In genomic region chr2:170161516-170162260, GRCh38 we compare ENCODE assay signal across 23 cellular contexts. TPM values are rescaled to one million over a fixed set of nuclear protein-coding genes. Genes with fewer than 3 reads are reported as not detected.
A peak's percentile ranks its signal among the peaks of the same experiment; 100 is the strongest.
DNase-seq lines count a peak whose midpoint lies in the region; ATAC-seq, FAIRE-seq and TF ChIP-seq lines count a peak whose summit lies in the region.
"Had no signal": no experiment of that assay in that cellular context is flagged by ENCODE, and none has a peak within 500 bp of the region (broad histone marks: within the 10 kb centered on the region; RNA-seq: fewer than 3 reads in every experiment).

No MANE protein-coding gene starts in this region.

- TF ChIP-seq CTCF in H1 (IDR thresholded peaks at IDR 0.05; ENCODE audit: control extremely low read depth in 1 of 3, insufficient read depth in 1 of 3, low read depth in 1 of 3, low read length in 3 of 3) (no peak), osteoblast (IDR thresholded peaks at IDR 0.05; ENCODE audit: extremely low read depth, low read depth, low read length) (no peak)

- H3K4me1 Mint-ChIP-seq in activated naive CD8-positive, alpha-beta T cell treated with anti-CD3 and anti-CD28 coated beads, Interleukin-2, amount 50 U/mL, for 24 hours = peaks cover 2% of the 10 kb centered on the region
- peaks cover 4% of the 10 kb centered on the region for H3K4me1 Mint-ChIP-seq in activated naive CD8-positive, alpha-beta T cell treated with anti-CD3 and anti-CD28 coated beads for 36 hours
- H3K4me1 Mint-ChIP-seq: CD4-positive, CD25-positive, alpha-beta regulatory T cell had no signal

- H4K5ac ChIP-seq in H1 (ENCODE audit: insufficient read length, low read depth, low read length) = no peak overlapping the region

- H3K23ac ChIP-seq in H1 (ENCODE audit: insufficient read length) = no peak overlapping the region

- no peaks in the 10 kb centered on the region for H3K9me3 ChIP-seq in H1 (ENCODE audit: insufficient read depth in 2 of 2, low read depth in 1 of 2, low read length in 1 of 2)
- H3K9me3 ChIP-seq in osteoblast (ENCODE audit: low read depth, low read length) = no peaks in the 10 kb centered on the region

- no peak overlapping the region for H3K4me3 Mint-ChIP-seq in activated naive CD8-positive, alpha-beta T cell treated with anti-CD3 and anti-CD28 coated beads, Interleukin-2, amount 50 U/mL, for 24 hours
- H3K4me3 Mint-ChIP-seq in activated naive CD8-positive, alpha-beta T cell treated with anti-CD3 and anti-CD28 coated beads for 36 hours = no peak overlapping the region
- H3K4me3 Mint-ChIP-seq: activated naive CD8-positive, alpha-beta T cell treated with anti-CD3 and anti-CD28 coated beads, Interleukin-2, amount 10 ng/mL, durations not matched to agents 7 days and 5 days; CD4-positive, CD25-positive, alpha-beta regulatory T cell had no signal

- H4K20me1 ChIP-seq in H1 (replicated peaks in 1 of 2; ENCODE audit: control insufficient read depth in 1 of 2, insufficient read depth in 2 of 2, low read length in 2 of 2) = no peaks in the 10 kb centered on the region
- H4K20me1 ChIP-seq in osteoblast (ENCODE audit: insufficient read depth, low read length) = no peaks in the 10 kb centered on the region

- POLR2A ChIA-PET in H1 (lab: Charles Lee; ENCODE audit: partially characterized antibody) = no interaction called here

- H3K4me3 ChIP-seq in H1 (ENCODE audit: extremely low read depth in 1 of 4, insufficient read depth in 2 of 4, low read depth in 3 of 4, low read length in 4 of 4) (no peak overlapping the region), osteoblast (ENCODE audit: insufficient read depth, low read length) (no peak overlapping the region)
- H3K4me3 ChIP-seq: cardiac muscle cell had no signal

- H3K18ac ChIP-seq in H1 (ENCODE audit: extremely low read depth, low read length) = no peak overlapping the region

- no peak overlapping the region for H2BK20ac ChIP-seq in H1 (ENCODE audit: low read length)

- CTCF ChIA-PET in H1 (lab: Charles Lee; ENCODE audit: partially characterized antibody) = interaction anchor here (0.6 to 1.6 kb wide), 5 partner anchors 15 to 206 kb away, joined by 3 read pairs; no protein-coding TSS in a partner anchor

- no peak for TF ChIP-seq POLR2A in H1 (IDR thresholded peaks at IDR 0.05; ENCODE audit: control extremely low read depth in 1 of 2, low read depth in 2 of 2, low read length in 2 of 2)

- TF ChIP-seq RAD21 in H1 (IDR thresholded peaks at IDR 0.05 in 1 of 2, conservative IDR thresholded peaks at IDR 0.05 in 1 of 2; ENCODE audit: low read depth in 2 of 2, low read length in 2 of 2) = no peak

- H3K79me1 ChIP-seq in H1 (ENCODE audit: low read depth, low read length) = no peaks in the 10 kb centered on the region

- peak overlapping the region; percentile 58 for H3K27ac Mint-ChIP-seq in activated naive CD8-positive, alpha-beta T cell treated with anti-CD3 and anti-CD28 coated beads, Interleukin-2, amount 50 U/mL, for 24 hours
- no peak overlapping the region for H3K27ac Mint-ChIP-seq in activated naive CD8-positive, alpha-beta T cell treated with anti-CD3 and anti-CD28 coated beads for 36 hours
- H3K27ac Mint-ChIP-seq: activated naive CD8-positive, alpha-beta T cell treated with anti-CD3 and anti-CD28 coated beads, Interleukin-2, amount 10 ng/mL, durations not matched to agents 7 days and 5 days; CD4-positive, CD25-positive, alpha-beta regulatory T cell had no signal

- no peak overlapping the region for H4K8ac ChIP-seq in H1 (ENCODE audit: extremely low read depth, insufficient read depth, low read length)

- H3K14ac ChIP-seq in H1 (ENCODE audit: insufficient read length) = no peak overlapping the region

- 0 out of 2 replicates have a peak overlapping the region, but pooled peaks have one; percentile 30 for H2AFZ ChIP-seq in H1 (ENCODE audit: low read length)
- H2AFZ ChIP-seq in osteoblast (ENCODE audit: low read length) = peak overlapping the region; percentile 37

- peaks cover 4% of the 10 kb centered on the region for H3K27me3 Mint-ChIP-seq in activated naive CD8-positive, alpha-beta T cell treated with anti-CD3 and anti-CD28 coated beads, Interleukin-2, amount 50 U/mL, for 24 hours
- H3K27me3 Mint-ChIP-seq in activated naive CD8-positive, alpha-beta T cell treated with anti-CD3 and anti-CD28 coated beads for 36 hours = peaks cover 12% of the 10 kb centered on the region

- H2BK120ac ChIP-seq in H1 (replicated peaks; ENCODE audit: low read depth, low read length) = no peak overlapping the region

- H3K36me3 ChIP-seq in H1 (ENCODE audit: control insufficient read depth in 2 of 4, insufficient read depth in 4 of 4, low read length in 3 of 4) = no peaks in the 10 kb centered on the region
- no peaks in the 10 kb centered on the region for H3K36me3 ChIP-seq in osteoblast (ENCODE audit: insufficient read depth, low read length)
- H3K36me3 ChIP-seq: cardiac muscle cell had no signal

- no peaks in the 10 kb centered on the region for H3K9me3 Mint-ChIP-seq in activated naive CD8-positive, alpha-beta T cell treated with anti-CD3 and anti-CD28 coated beads, Interleukin-2, amount 50 U/mL, for 24 hours
- H3K9me3 Mint-ChIP-seq in activated naive CD8-positive, alpha-beta T cell treated with anti-CD3 and anti-CD28 coated beads for 36 hours = no peaks in the 10 kb centered on the region
- H3K9me3 Mint-ChIP-seq: activated naive CD8-positive, alpha-beta T cell treated with anti-CD3 and anti-CD28 coated beads, Interleukin-2, amount 10 ng/mL, durations not matched to agents 7 days and 5 days had no signal

- H3K4ac ChIP-seq in H1 (replicated peaks; ENCODE audit: insufficient read length, low read depth, low read length) = no peak overlapping the region

- H3K79me2 ChIP-seq in H1 (ENCODE audit: control insufficient read depth in 1 of 2, insufficient read depth in 2 of 2, low read length in 2 of 2) = no peaks in the 10 kb centered on the region
- H3K79me2 ChIP-seq in osteoblast (ENCODE audit: insufficient read depth, low read length) = no peaks in the 10 kb centered on the region

- WGBS in H1 (ENCODE audit: extremely low coverage in 1 of 2, insufficient coverage in 1 of 2, insufficient read length in 1 of 2, insufficient replicate concordance in 2 of 2, low coverage in 1 of 2, low lambda C conversion rate in 2 of 2, missing lambda C conversion rate in 1 of 2), 2 experiments = 84% methylated on average over 3 of the region's 4 CpGs; no CpG with 5 or more reads in 1 of the 2 experiments

- H4K91ac ChIP-seq in H1 (replicated peaks; ENCODE audit: insufficient read length, low read length) = no peak overlapping the region

- H2BK12ac ChIP-seq in H1 (ENCODE audit: low read depth, low read length) = no peak overlapping the region

- peaks cover 0 to 5% (median 0%) of the 10 kb centered on the region in 4 experiments; a peak in 1 of 7 replicates for H3K4me1 ChIP-seq in H1 (replicated peaks in 1 of 4; ENCODE audit: control insufficient read depth in 3 of 4, insufficient read depth in 4 of 4, low read length in 3 of 4)
- H3K4me1 ChIP-seq in osteoblast (ENCODE audit: insufficient read depth, low read length) = peaks cover 12% of the 10 kb centered on the region

- TF ChIP-seq EP300 in H1 (IDR thresholded peaks at IDR 0.05; ENCODE audit: borderline replicate concordance in 1 of 2, low read depth in 2 of 2, low read length in 2 of 2) = no peak

- H2BK5ac ChIP-seq in H1 (ENCODE audit: low read depth, low read length) = no peak overlapping the region

- peak; percentile 31 for ATAC-seq in activated naive CD8-positive, alpha-beta T cell treated with anti-CD3 and anti-CD28 coated beads, Interleukin-2, amount 50 U/mL, for 24 hours
- no peak for ATAC-seq in HG03139 (IDR thresholded peaks at IDR 0.05; ENCODE audit: unreplicated experiment)
- no peak for ATAC-seq in HG03521 (IDR thresholded peaks at IDR 0.05; ENCODE audit: unreplicated experiment)
- ATAC-seq: left lobe of liver, SK-N-SH treated with all-trans-retinoic acid at 6 μM for 48 hours had no signal

- H2AK5ac ChIP-seq in H1 (ENCODE audit: low read depth, low read length) = no peak overlapping the region

- H2BK15ac ChIP-seq in H1 (ENCODE audit: low read length) = no peak overlapping the region

- no peak overlapping the region for H3K9ac ChIP-seq in H1 (replicated peaks in 1 of 4; ENCODE audit: extremely low read depth in 1 of 4, low read depth in 3 of 4, low read length in 3 of 4)

- H3K4me2 ChIP-seq in H1 (ENCODE audit: insufficient read depth in 1 of 2, low read depth in 2 of 2, low read length in 2 of 2) (no peak overlapping the region), osteoblast (ENCODE audit: insufficient read depth, low read length) (peak overlapping the region; percentile 31)

- no peaks in the 10 kb centered on the region for H3K23me2 ChIP-seq in H1 (ENCODE audit: low read depth, low read length)

- H3K27ac ChIP-seq in H1 (ENCODE audit: low read depth, low read length) (no peak overlapping the region), osteoblast (ENCODE audit: low read depth, low read length) (no peak overlapping the region)
- H3K27ac ChIP-seq: cardiac muscle cell, RWPE1 had no signal

- no peak for FAIRE-seq in H1 (lab: Jason Lieb, UNC)
- FAIRE-seq: H54 had no signal

- DNase-seq in activated naive CD8-positive, alpha-beta T cell treated with anti-CD3 and anti-CD28 coated beads, Interleukin-2, amount 50 U/mL, for 24 hours = no peak
- DNase-seq in activated naive CD8-positive, alpha-beta T cell treated with anti-CD3 and anti-CD28 coated beads for 36 hours = no peak
- DNase-seq in OCI-M1 (lab: John Stamatoyannopoulos, UW) (peak; percentile 10), H1 (ENCODE audit: low read depth in 1 of 2, low spot score in 2 of 2) (no peak), osteoblast (ENCODE audit: insufficient read length, low spot score, missing footprints) (no peak), cerebellar nuclear complex (lab: John Stamatoyannopoulos, UW) (no peak)
- DNase-seq: activated naive CD8-positive, alpha-beta T cell treated with anti-CD3 and anti-CD28 coated beads, Interleukin-2, amount 10 ng/mL, durations not matched to agents 7 days and 5 days; CD4-positive, CD25-positive, alpha-beta regulatory T cell; DMS 273 treated with DMSO at 0.1 percent for 48 hours; MV-4-11; NCI-H1930; NCI-H345; stimulated activated CD4-positive, alpha-beta T cell treated with anti-CD3 and anti-CD28 coated beads, Interleukin-12 subunit alpha, Interleukin-12 subunit beta, amount 100 ng/mL, for 4 hours; stimulated activated CD8-positive, alpha-beta memory T cell treated with anti-CD3 and anti-CD28 coated beads, Interleukin-4, amount 100 ng/mL, for 48 hours; substantia nigra had no signal

- H3K27me3 ChIP-seq in H1 (replicated peaks in 1 of 4; ENCODE audit: control insufficient read depth in 3 of 4, extremely low read depth in 1 of 4, insufficient read depth in 3 of 4, low read length in 3 of 4) (no peaks in the 10 kb centered on the region), osteoblast (ENCODE audit: insufficient read depth, low read length) (no peaks in the 10 kb centered on the region)

- no peak overlapping the region for H3K56ac ChIP-seq in H1 (replicated peaks; ENCODE audit: insufficient read length, low read depth, low read length)

- no peaks in the 10 kb centered on the region for H3K36me3 Mint-ChIP-seq in activated naive CD8-positive, alpha-beta T cell treated with anti-CD3 and anti-CD28 coated beads, Interleukin-2, amount 50 U/mL, for 24 hours (ENCODE audit: low read depth)
- no peaks in the 10 kb centered on the region for H3K36me3 Mint-ChIP-seq in activated naive CD8-positive, alpha-beta T cell treated with anti-CD3 and anti-CD28 coated beads for 36 hours
- H3K36me3 Mint-ChIP-seq: activated naive CD8-positive, alpha-beta T cell treated with anti-CD3 and anti-CD28 coated beads, Interleukin-2, amount 10 ng/mL, durations not matched to agents 7 days and 5 days; CD4-positive, CD25-positive, alpha-beta regulatory T cell had no signal

RNA-seq across cellular contexts. Expression of gene MYO3B, which starts 16.3 kb away (rescaled TPM):
- under 1 TPM; 0.04 to 0.08 TPM for total RNA-seq in activated naive CD8-positive, alpha-beta T cell treated with anti-CD3 and anti-CD28 coated beads for 36 hours
- 0.19 and 0.27 TPM in 2 replicates for total RNA-seq in H1 (2021; fragmentation: NEBNext Ultra II Directional; extraction: Animal tissue kit (Norgen Biotek cat#: 25700))
- 0.11 and 0.17 TPM in 2 replicates for polyA plus RNA-seq in H1 (2011; rRNA removed)
- polyA plus RNA-seq in H1 (2011; cell fraction: cytosol; rRNA removed) = 0.16 TPM
- polyA plus RNA-seq in H1 (2011; cell fraction: nucleus; rRNA removed) = 0.19 TPM
- polyA plus RNA-seq in H1 (2012, experiment 1 of 2) = 0.13 to 0.29 TPM (median 0.17 TPM) in 4 replicates
- not detected for polyA plus RNA-seq in H1 (2012, experiment 2 of 2)
- polyA plus RNA-seq in H1 (2013, experiment 1 of 2) = 0.12 TPM
- polyA plus RNA-seq in H1 (2013, experiment 2 of 2) = 0.15 TPM
- polyA minus RNA-seq in H1 (2011; rRNA and poly(A)+ RNA removed) = 0.98 and 1.4 TPM in 2 replicates
- 0.22 TPM for polyA minus RNA-seq in H1 (2011; cell fraction: cytosol; rRNA and poly(A)+ RNA removed)
- polyA minus RNA-seq in H1 (2011; cell fraction: nucleus; rRNA and poly(A)+ RNA removed) = 1.2 TPM
- total RNA-seq in osteoblast = 0.29 and 0.36 TPM in 2 replicates
- total RNA-seq: cardiac muscle cell; CD4-positive, CD25-positive, alpha-beta regulatory T cell; dermis microvascular lymphatic vessel endothelial cell; left lobe of liver had no signal
- polyA plus RNA-seq: cardiac muscle cell; CD4-positive, CD25-positive, alpha-beta regulatory T cell had no signal
